In genomic region chr15:67134577-67135492, GRCh38 we compare ENCODE assay signal across 8 cellular contexts.
DNase-seq lines count a peak whose midpoint lies in the region; ATAC-seq and TF ChIP-seq lines count a peak whose summit lies in the region.

No MANE protein-coding gene starts in this region.

- BruUV-seq in Panc1 (replicated peaks; lab: Mats Ljungman, UMichigan) = no TSS peak

- no peaks in the 10 kb centered on the region for H3K27me3 ChIP-seq in Panc1 (ENCODE audit: control insufficient read depth, insufficient read depth, low read length)
- no peaks in the 10 kb centered on the region for H3K27me3 ChIP-seq in BE2C

- in situ Hi-C loops in Panc1 (cut with HindIII; ENCODE audit: low pct_unique_long_range_greater_than_20kb, low sequenced_read_pairs) = no loop called here

- ATAC-seq in GM19351 (IDR thresholded peaks at IDR 0.05; ENCODE audit: unreplicated experiment) = peak; percentile 6
- ATAC-seq in Panc1 = peak; percentile 7
- peak; percentile 24 for ATAC-seq in Right ventricle myocardium inferior
- no peak for ATAC-seq in HG02840 (IDR thresholded peaks at IDR 0.05; ENCODE audit: low FRiP score, unreplicated experiment)

- H3K36me3 ChIP-seq in Panc1 (ENCODE audit: control insufficient read depth, insufficient read depth, low read length) = peaks cover 5% of the 10 kb centered on the region; the same call in 1 of the 2 replicates
- no peaks in the 10 kb centered on the region for H3K36me3 ChIP-seq in BE2C

- POLR2A ChIA-PET in Panc1 (lab: Charles Lee) = interaction anchor here (0.6 to 1.0 kb wide), 5 partner anchors 8 to 46 kb away, joined by 3 read pairs; no protein-coding TSS in a partner anchor

- H3K4me1 ChIP-seq in Panc1 (ENCODE audit: control insufficient read depth, insufficient read depth, low read length) (peaks cover 99% of the 10 kb centered on the region), BE2C (no peaks in the 10 kb centered on the region; the same call in 1 of the 2 replicates)

- H3K27ac ChIP-seq in Panc1 (ENCODE audit: low read length) = peak overlapping the region; percentile 100

- H3K9me3 ChIP-seq in Panc1 (ENCODE audit: control insufficient read depth, insufficient read depth, low read depth, low read length) = no peaks in the 10 kb centered on the region
- H3K9me3 ChIP-seq in BE2C = no peaks in the 10 kb centered on the region

- H3K4me3 ChIP-seq in Panc1 (ENCODE audit: low read depth in 2 of 2, low read length in 2 of 2) = peak overlapping the region in 1 of 2 experiments; percentile 14; a peak in 1 of 4 replicates
- no peak overlapping the region for H3K4me3 ChIP-seq in retinal pigment epithelial cell (ENCODE audit: low read length)
- H3K4me3 ChIP-seq in BE2C (ENCODE audit: low read depth, low read length) = no peak overlapping the region

- TF ChIP-seq CTCF in Panc1 (IDR thresholded peaks at IDR 0.05) (no peak), retinal pigment epithelial cell (conservative IDR thresholded peaks at IDR 0.05; ENCODE audit: low read depth, low read length) (no peak), BE2C (IDR thresholded peaks at IDR 0.05; ENCODE audit: low read depth, low read length) (no peak)

- intact Hi-C loops in Panc1 (cut with micrococcal nuclease; ENCODE audit: unreplicated experiment) = no loop called here
- intact Hi-C loops in Right ventricle myocardium inferior (cut with DNase I) = no loop called here

- DNase-seq in Panc1 (ENCODE audit: low read depth, low spot score) (no peak), Right ventricle myocardium inferior (ENCODE audit: missing footprints) (no peak), retinal pigment epithelial cell (ENCODE audit: low read depth) (peak; percentile 80), RKO (ENCODE audit: low spot score) (no peak), BE2C (no peak), NCI-H2227 (lab: John Stamatoyannopoulos, UW; ENCODE audit: unreplicated experiment) (no peak)

- CTCF ChIA-PET in Panc1 (lab: Charles Lee) = no interaction called here
